8 cellular contexts compared by ENCODE assay signal in genomic region chr6:5084787-5085637, GRCh38. TPM values are rescaled to one million over a fixed set of nuclear protein-coding genes. Genes with fewer than 3 reads are reported as not detected.
DNase-seq lines count a peak whose midpoint lies in the region; ATAC-seq and TF ChIP-seq lines count a peak whose summit lies in the region.

PPP1R3G (plus strand) TSS chr6:5085341; CDS start chr6:5085486, 145 bp downstream.

- H3K4me1 Mint-ChIP-seq in HFFc6 (ENCODE audit: low read depth) = peaks cover 39% of the 10 kb centered on the region
- H3K4me1 Mint-ChIP-seq in stimulated activated naive B cell treated with anti-CD40 and anti-IgM and Interleukin-4, amounts not matched to agents 10 μg/mL and 1 μg/mL and 100 μg/mL, for 72 hours = peaks cover 5 to 10% of the 10 kb centered on the region in 2 donors

- in situ Hi-C loops in T47D (cut with HindIII; ENCODE audit: low pct_unique_long_range_greater_than_20kb, low sequenced_read_pairs) = no loop called here

- H3K4me3 Mint-ChIP-seq in HFFc6 = peak within 1 kb of the TSS; percentile 87
- H3K4me3 Mint-ChIP-seq in stimulated activated naive B cell treated with anti-CD40 and anti-IgM and Interleukin-4, amounts not matched to agents 10 μg/mL and 1 μg/mL and 100 μg/mL, for 72 hours = peak within 1 kb of the TSS; percentile 82 to 86

- peak; percentile 59 for DNase-seq in NCI-H2227 (lab: John Stamatoyannopoulos, UW; ENCODE audit: unreplicated experiment)
- DNase-seq in NCI-H2227 treated with DMSO at 0.1 percent for 48 hours (lab: John Stamatoyannopoulos, UW) = no peak
- peak; percentile 17 for DNase-seq in HFFc6
- DNase-seq in NCI-H69 (lab: John Stamatoyannopoulos, UW) = peak; percentile 62
- peak; percentile 10 to 31 for DNase-seq in T47D (ENCODE audit: low read depth in 1 of 2, low spot score in 1 of 2)
- peak; percentile 64 for DNase-seq in kidney tubule cell (ENCODE audit: low spot score)
- no peak for DNase-seq in stimulated activated naive B cell treated with anti-CD40 and anti-IgM and Interleukin-4, amounts not matched to agents 10 μg/mL and 1 μg/mL and 100 μg/mL, for 72 hours
- no peak for DNase-seq in activated effector memory CD4-positive, alpha-beta T cell treated with anti-CD3 and anti-CD28 coated beads, Interleukin-2, amount 50 U/mL, for 16 hours

- peaks cover 2% of the 10 kb centered on the region for H3K27me3 Mint-ChIP-seq in HFFc6 (ENCODE audit: insufficient read depth)
- peaks cover 30 to 52% of the 10 kb centered on the region in 2 donors for H3K27me3 Mint-ChIP-seq in stimulated activated naive B cell treated with anti-CD40 and anti-IgM and Interleukin-4, amounts not matched to agents 10 μg/mL and 1 μg/mL and 100 μg/mL, for 72 hours

- ATAC-seq in stimulated activated naive B cell treated with anti-CD40 and anti-IgM and Interleukin-4, amounts not matched to agents 10 μg/mL and 1 μg/mL and 100 μg/mL, for 72 hours (replicated peaks) = peak; percentile 66 to 76

- H3K27ac Mint-ChIP-seq in HFFc6 = peak within 1 kb of the TSS; percentile 58; the same call in 1 of the 2 replicates
- H3K27ac Mint-ChIP-seq in stimulated activated naive B cell treated with anti-CD40 and anti-IgM and Interleukin-4, amounts not matched to agents 10 μg/mL and 1 μg/mL and 100 μg/mL, for 72 hours = peak within 1 kb of the TSS; percentile 56

- H3K36me3 Mint-ChIP-seq in HFFc6 (ENCODE audit: low read depth) = no peaks in the 10 kb centered on the region
- H3K36me3 Mint-ChIP-seq in stimulated activated naive B cell treated with anti-CD40 and anti-IgM and Interleukin-4, amounts not matched to agents 10 μg/mL and 1 μg/mL and 100 μg/mL, for 72 hours = peaks cover 3% of the 10 kb centered on the region in 2 donors

- TF ChIP-seq CTCF in HFFc6 (IDR thresholded peaks at IDR 0.05) = no peak

- no peaks in the 10 kb centered on the region for H3K9me3 Mint-ChIP-seq in HFFc6
- H3K9me3 Mint-ChIP-seq in stimulated activated naive B cell treated with anti-CD40 and anti-IgM and Interleukin-4, amounts not matched to agents 10 μg/mL and 1 μg/mL and 100 μg/mL, for 72 hours = no peaks in the 10 kb centered on the region

RNA-seq across cellular contexts. Expression of gene PPP1R3G, which starts in this region (rescaled TPM):
- total RNA-seq in HFFc6 (2021; fragmentation: NEBNext Ultra II Directional; extraction: Animal tissue kit (Norgen Biotek cat#: 25700)) = 1 to 10 TPM in 4 of 6 experiments, under 1 TPM in 2; 0.55 to 1.6 (median 1.4) TPM

Comparison
In these comparisons a context has a peak if more than half of its experiments do, and no peak if none do; other contexts are left out.
1. DNase-seq: peak in NCI-H2227 (single experiment), HFFc6 (single experiment), NCI-H69 (single experiment), T47D (2 of 2) and kidney tubule cell (single experiment); none in NCI-H2227 treated with DMSO at 0.1 percent for 48 hours (single experiment), stimulated activated naive B cell treated with anti-CD40 and anti-IgM and Interleukin-4, amounts not matched to agents 10 μg/mL and 1 μg/mL and 100 μg/mL, for 72 hours (single experiment) and activated effector memory CD4-positive, alpha-beta T cell treated with anti-CD3 and anti-CD28 coated beads, Interleukin-2, amount 50 U/mL, for 16 hours (single experiment).